Comparison of ENCODE assay signal across 11 cellular contexts in genomic region chr14:50524071-50524470, GRCh38. TPM values are rescaled to one million over a fixed set of nuclear protein-coding genes. Genes with fewer than 3 reads are reported as not detected.
DNase-seq lines count a peak whose midpoint lies in the region; ATAC-seq and TF ChIP-seq lines count a peak whose summit lies in the region.
"Had no signal": no experiment of that assay in that cellular context is flagged by ENCODE, and none has a peak within 500 bp of the region (broad histone marks: within the 10 kb centered on the region; RNA-seq: fewer than 3 reads in every experiment).

No MANE protein-coding gene starts in this region.

- TF ChIP-seq CTCF in GM10248 (IDR thresholded peaks at IDR 0.05; ENCODE audit: control extremely low read depth, extremely low read depth, low read depth, missing control alignments) (no peak), HL-60 (IDR thresholded peaks at IDR 0.05; ENCODE audit: insufficient read depth, low read length) (no peak)

- POLR2A ChIA-PET in GM10248 (lab: Yijun Ruan, JAX): no interaction called here

- no peak overlapping the region for H3K4me3 ChIP-seq in HL-60 (replicated peaks; ENCODE audit: insufficient read depth, low read length)

- DNase-seq in GM10248 (ENCODE audit: extremely low spot score) (peak; percentile 25), HL-60 (ENCODE audit: low read depth in 1 of 2, low spot score in 1 of 2) (no peak), immature natural killer cell (no peak), SIG-M5 treated with dmso at 0.1 percent for 504 hours (lab: John Stamatoyannopoulos, UW; ENCODE audit: unreplicated experiment) (no peak), medulla oblongata (ENCODE audit: extremely low spot score) (no peak)
- DNase-seq in effector CD4-positive, alpha-beta T cell: no peak
- DNase-seq: amygdala, DMS79, small intestine had no signal

- H3K4me1 Mint-ChIP-seq in immature natural killer cell: peaks cover 56 to 64% of the 10 kb centered on the region in 2 donors

- H3K27me3 ChIP-seq in HL-60 (ENCODE audit: insufficient read depth, poor library complexity, severe bottlenecking): no peaks in the 10 kb centered on the region

- peak overlapping the region; percentile 52 to 89 (median 76) for H3K27ac Mint-ChIP-seq in immature natural killer cell

- H3K27me3 Mint-ChIP-seq in immature natural killer cell (ENCODE audit: low read depth in 3 of 3): no peaks in the 10 kb centered on the region

- CTCF ChIA-PET in GM10248 (lab: Yijun Ruan, JAX): interaction anchor here (0.6 to 3.9 kb wide), 4 partner anchors 19 to 662 kb away, joined by 3 to 14 read pairs (median 3); no protein-coding TSS in a partner anchor

- peak overlapping the region; percentile 19; the same call in 1 of the 2 replicates for H3K27ac ChIP-seq in HL-60 (replicated peaks)

- H3K9me3 Mint-ChIP-seq in immature natural killer cell: no peaks in the 10 kb centered on the region

- ATAC-seq in GM18909 (IDR thresholded peaks at IDR 0.05; ENCODE audit: poor library complexity, unreplicated experiment) (peak; percentile 38), GM21360 (IDR thresholded peaks at IDR 0.05; ENCODE audit: unreplicated experiment) (no peak)

- H3K36me3 Mint-ChIP-seq in immature natural killer cell: no peaks in the 10 kb centered on the region

- H3K4me3 Mint-ChIP-seq in immature natural killer cell: peak overlapping the region in 1 of 5 donors; percentile 16

RNA-seq across cellular contexts. Expression of gene MAP4K5, which starts 8.3 kb away (rescaled TPM):
- 10 to 100 TPM; 17.4 to 46.0 (median 19.0) TPM for polyA plus RNA-seq in immature natural killer cell

RNA-seq across cellular contexts. Expression of gene ATL1, which starts 35.9 kb away (rescaled TPM):
- 1 to 10 TPM in 2 of 3 donors, not detected in 1; 1.4 to 3.6 TPM for polyA plus RNA-seq in immature natural killer cell
